ENCODE assay signal across 2 cellular contexts in the genomic region with DNA sequence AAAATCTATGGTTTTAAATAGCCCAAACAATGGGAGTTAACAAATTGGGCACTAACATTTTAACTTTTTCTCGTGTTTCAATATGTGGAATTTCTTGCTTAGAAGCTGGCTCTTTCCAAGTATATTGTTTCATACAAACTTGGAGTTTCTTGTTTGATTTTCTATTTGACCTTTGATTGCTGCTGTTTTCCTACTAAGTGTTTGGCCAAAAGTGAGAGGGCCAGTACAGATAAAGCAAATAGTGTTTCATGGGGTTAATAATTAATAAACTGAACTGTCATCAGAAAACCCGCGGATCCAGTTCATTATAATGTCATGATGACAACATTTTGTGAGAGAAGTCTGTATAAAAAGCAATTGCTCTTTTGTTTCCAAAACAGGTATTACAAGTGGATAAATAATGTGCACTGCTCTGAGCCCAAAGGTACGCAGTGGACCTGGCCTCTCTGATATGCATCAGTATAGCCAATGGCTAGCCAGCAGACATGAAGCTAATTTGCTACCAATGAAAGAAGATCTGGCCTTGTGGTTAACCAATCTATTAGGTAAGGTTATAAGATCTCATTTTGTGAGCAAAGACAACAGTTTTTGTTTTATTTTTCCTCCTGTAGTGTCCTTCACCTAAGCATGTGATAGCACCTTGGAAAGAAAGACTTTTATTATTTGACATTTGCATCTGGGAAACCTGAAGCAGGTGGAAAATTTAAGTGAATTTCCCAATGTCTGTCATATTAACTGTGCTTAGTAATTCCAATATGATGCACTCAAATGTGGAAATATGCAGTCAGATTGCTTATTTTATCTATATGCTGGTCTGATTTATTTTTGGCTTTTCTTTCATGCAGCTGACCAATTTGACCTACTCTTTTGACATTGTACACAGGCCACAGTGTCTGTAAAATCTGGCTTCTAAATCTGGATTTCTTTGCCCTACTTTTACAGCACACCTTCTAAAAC.
TF ChIP-seq lines count a peak whose summit lies in the region.

No MANE protein-coding gene starts in this region.

TF ChIP-seq in HepG2, 621 proteins besides CTCF, POLR2A, EP300 and RAD21 (continues in another document):
- TF ChIP-seq REPIN1 (CRISPR knock-in tag; IDR thresholded peaks at IDR 0.05; ENCODE audit: borderline replicate concordance, low read depth) (0 out of 2 replicates have a peak, but pooled peaks have one; percentile 3), SP1 (IDR thresholded peaks at IDR 0.05) (no peak), SP1 (CRISPR knock-in tag; IDR thresholded peaks at IDR 0.05) (no peak), RELA (CRISPR knock-in tag; IDR thresholded peaks at IDR 0.05) (no peak), ARNT (IDR thresholded peaks at IDR 0.05) (no peak), ZNF333 (CRISPR knock-in tag; IDR thresholded peaks at IDR 0.05; ENCODE audit: borderline replicate concordance) (no peak), GPN1 (CRISPR knock-in tag; IDR thresholded peaks at IDR 0.05; ENCODE audit: borderline replicate concordance) (no peak), SAFB2 (CRISPR knock-in tag; IDR thresholded peaks at IDR 0.05; ENCODE audit: borderline replicate concordance, low read depth) (no peak), ZMYM2 (CRISPR knock-in tag; IDR thresholded peaks at IDR 0.05) (no peak), ZMYM4 (CRISPR knock-in tag; IDR thresholded peaks at IDR 0.05) (peak; percentile 53), FOXA1 (IDR thresholded peaks at IDR 0.05) (no peak), FOXA1 (CRISPR knock-in tag; IDR thresholded peaks at IDR 0.05) (peak; percentile 55; the same call in 1 of the 2 replicates), GATAD1 (CRISPR knock-in tag; IDR thresholded peaks at IDR 0.05) (no peak; the same call in 1 of the 2 replicates), ZNF446 (CRISPR knock-in tag; IDR thresholded peaks at IDR 0.05) (no peak), ZFP37 (CRISPR knock-in tag; IDR thresholded peaks at IDR 0.05; ENCODE audit: borderline replicate concordance) (no peak), HNRNPUL1 (IDR thresholded peaks at IDR 0.05; ENCODE audit: low read depth, low read length) (no peak; the same call in 1 of the 2 replicates), ZNF703 (CRISPR knock-in tag; IDR thresholded peaks at IDR 0.05; ENCODE audit: borderline replicate concordance) (no peak), ZNF605 (CRISPR knock-in tag; IDR thresholded peaks at IDR 0.05) (no peak), YEATS4 (CRISPR knock-in tag; IDR thresholded peaks at IDR 0.05; ENCODE audit: borderline replicate concordance) (peak; percentile 25; the same call in 1 of the 2 replicates), ZNF841 (CRISPR knock-in tag; IDR thresholded peaks at IDR 0.05; ENCODE audit: borderline replicate concordance) (no peak), RBAK (CRISPR knock-in tag; IDR thresholded peaks at IDR 0.05) (no peak), KLF16 (CRISPR knock-in tag; IDR thresholded peaks at IDR 0.05) (no peak), BCL6 (CRISPR knock-in tag; IDR thresholded peaks at IDR 0.05) (peak; percentile 72), BRD4 (CRISPR knock-in tag; IDR thresholded peaks at IDR 0.05) (no peak)
- TF ChIP-seq, protein P1, sequence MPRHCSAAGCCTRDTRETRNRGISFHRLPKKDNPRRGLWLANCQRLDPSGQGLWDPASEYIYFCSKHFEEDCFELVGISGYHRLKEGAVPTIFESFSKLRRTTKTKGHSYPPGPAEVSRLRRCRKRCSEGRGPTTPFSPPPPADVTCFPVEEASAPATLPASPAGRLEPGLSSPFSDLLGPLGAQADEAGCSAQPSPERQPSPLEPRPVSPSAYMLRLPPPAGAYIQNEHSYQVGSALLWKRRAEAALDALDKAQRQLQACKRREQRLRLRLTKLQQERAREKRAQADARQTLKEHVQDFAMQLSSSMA (CRISPR knock-in tag; IDR thresholded peaks at IDR 0.05), result no peak
- TF ChIP-seq, protein P2, sequence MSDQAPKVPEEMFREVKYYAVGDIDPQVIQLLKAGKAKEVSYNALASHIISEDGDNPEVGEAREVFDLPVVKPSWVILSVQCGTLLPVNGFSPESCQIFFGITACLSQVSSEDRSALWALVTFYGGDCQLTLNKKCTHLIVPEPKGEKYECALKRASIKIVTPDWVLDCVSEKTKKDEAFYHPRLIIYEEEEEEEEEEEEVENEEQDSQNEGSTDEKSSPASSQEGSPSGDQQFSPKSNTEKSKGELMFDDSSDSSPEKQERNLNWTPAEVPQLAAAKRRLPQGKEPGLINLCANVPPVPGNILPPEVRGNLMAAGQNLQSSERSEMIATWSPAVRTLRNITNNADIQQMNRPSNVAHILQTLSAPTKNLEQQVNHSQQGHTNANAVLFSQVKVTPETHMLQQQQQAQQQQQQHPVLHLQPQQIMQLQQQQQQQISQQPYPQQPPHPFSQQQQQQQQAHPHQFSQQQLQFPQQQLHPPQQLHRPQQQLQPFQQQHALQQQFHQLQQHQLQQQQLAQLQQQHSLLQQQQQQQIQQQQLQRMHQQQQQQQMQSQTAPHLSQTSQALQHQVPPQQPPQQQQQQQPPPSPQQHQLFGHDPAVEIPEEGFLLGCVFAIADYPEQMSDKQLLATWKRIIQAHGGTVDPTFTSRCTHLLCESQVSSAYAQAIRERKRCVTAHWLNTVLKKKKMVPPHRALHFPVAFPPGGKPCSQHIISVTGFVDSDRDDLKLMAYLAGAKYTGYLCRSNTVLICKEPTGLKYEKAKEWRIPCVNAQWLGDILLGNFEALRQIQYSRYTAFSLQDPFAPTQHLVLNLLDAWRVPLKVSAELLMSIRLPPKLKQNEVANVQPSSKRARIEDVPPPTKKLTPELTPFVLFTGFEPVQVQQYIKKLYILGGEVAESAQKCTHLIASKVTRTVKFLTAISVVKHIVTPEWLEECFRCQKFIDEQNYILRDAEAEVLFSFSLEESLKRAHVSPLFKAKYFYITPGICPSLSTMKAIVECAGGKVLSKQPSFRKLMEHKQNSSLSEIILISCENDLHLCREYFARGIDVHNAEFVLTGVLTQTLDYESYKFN (CRISPR knock-in tag; conservative IDR thresholded peaks at IDR 0.05), result peak; percentile 95
- TF ChIP-seq, protein P3, sequence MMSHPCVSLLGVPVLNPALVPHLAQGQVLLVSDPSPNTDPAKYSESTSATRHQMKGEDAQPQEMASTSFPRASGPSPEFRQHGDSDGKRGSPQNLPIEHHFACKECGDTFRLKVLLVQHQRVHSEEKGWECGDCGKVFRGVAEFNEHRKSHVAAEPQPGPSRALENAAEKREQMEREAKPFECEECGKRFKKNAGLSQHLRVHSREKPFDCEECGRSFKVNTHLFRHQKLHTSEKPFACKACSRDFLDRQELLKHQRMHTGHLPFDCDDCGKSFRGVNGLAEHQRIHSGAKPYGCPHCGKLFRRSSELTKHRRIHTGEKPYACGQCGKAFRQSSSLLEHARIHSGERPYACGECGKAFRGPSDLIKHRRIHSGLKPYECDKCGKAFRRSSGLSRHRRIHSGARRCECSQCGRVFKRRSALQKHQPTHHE (CRISPR knock-in tag; IDR thresholded peaks at IDR 0.05; ENCODE audit: borderline replicate concordance), result no peak
- TF ChIP-seq, protein P4, sequence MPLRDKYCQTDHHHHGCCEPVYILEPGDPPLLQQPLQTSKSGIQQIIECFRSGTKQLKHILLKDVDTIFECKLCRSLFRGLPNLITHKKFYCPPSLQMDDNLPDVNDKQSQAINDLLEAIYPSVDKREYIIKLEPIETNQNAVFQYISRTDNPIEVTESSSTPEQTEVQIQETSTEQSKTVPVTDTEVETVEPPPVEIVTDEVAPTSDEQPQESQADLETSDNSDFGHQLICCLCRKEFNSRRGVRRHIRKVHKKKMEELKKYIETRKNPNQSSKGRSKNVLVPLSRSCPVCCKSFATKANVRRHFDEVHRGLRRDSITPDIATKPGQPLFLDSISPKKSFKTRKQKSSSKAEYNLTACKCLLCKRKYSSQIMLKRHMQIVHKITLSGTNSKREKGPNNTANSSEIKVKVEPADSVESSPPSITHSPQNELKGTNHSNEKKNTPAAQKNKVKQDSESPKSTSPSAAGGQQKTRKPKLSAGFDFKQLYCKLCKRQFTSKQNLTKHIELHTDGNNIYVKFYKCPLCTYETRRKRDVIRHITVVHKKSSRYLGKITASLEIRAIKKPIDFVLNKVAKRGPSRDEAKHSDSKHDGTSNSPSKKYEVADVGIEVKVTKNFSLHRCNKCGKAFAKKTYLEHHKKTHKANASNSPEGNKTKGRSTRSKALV (CRISPR knock-in tag; IDR thresholded peaks at IDR 0.05), result no peak

TF ChIP-seq in HEK293T, 16 proteins besides CTCF, POLR2A, EP300 and RAD21:
- no peak for TF ChIP-seq TARDBP (IDR thresholded peaks at IDR 0.05)
- no peak for TF ChIP-seq NFRKB (IDR thresholded peaks at IDR 0.05)
- TF ChIP-seq FOXA1 (IDR thresholded peaks at IDR 0.05), result no peak
- TF ChIP-seq FOXK2 (IDR thresholded peaks at IDR 0.05), result no peak
- no peak for TF ChIP-seq HDGF (IDR thresholded peaks at IDR 0.05; ENCODE audit: borderline replicate concordance)
- no peak for TF ChIP-seq L3MBTL2 (conservative IDR thresholded peaks at IDR 0.05)
- no peak for TF ChIP-seq CTBP1 (IDR thresholded peaks at IDR 0.05; ENCODE audit: borderline replicate concordance)
- TF ChIP-seq, protein P5, sequence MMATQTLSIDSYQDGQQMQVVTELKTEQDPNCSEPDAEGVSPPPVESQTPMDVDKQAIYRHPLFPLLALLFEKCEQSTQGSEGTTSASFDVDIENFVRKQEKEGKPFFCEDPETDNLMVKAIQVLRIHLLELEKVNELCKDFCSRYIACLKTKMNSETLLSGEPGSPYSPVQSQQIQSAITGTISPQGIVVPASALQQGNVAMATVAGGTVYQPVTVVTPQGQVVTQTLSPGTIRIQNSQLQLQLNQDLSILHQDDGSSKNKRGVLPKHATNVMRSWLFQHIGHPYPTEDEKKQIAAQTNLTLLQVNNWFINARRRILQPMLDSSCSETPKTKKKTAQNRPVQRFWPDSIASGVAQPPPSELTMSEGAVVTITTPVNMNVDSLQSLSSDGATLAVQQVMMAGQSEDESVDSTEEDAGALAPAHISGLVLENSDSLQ (IDR thresholded peaks at IDR 0.05), result no peak
- no peak for TF ChIP-seq FOXM1 (IDR thresholded peaks at IDR 0.05; ENCODE audit: borderline replicate concordance)
- TF ChIP-seq ZNF384 (IDR thresholded peaks at IDR 0.05), result no peak
